Comparison of ENCODE assay signal across 9 cellular contexts in the genomic region with DNA sequence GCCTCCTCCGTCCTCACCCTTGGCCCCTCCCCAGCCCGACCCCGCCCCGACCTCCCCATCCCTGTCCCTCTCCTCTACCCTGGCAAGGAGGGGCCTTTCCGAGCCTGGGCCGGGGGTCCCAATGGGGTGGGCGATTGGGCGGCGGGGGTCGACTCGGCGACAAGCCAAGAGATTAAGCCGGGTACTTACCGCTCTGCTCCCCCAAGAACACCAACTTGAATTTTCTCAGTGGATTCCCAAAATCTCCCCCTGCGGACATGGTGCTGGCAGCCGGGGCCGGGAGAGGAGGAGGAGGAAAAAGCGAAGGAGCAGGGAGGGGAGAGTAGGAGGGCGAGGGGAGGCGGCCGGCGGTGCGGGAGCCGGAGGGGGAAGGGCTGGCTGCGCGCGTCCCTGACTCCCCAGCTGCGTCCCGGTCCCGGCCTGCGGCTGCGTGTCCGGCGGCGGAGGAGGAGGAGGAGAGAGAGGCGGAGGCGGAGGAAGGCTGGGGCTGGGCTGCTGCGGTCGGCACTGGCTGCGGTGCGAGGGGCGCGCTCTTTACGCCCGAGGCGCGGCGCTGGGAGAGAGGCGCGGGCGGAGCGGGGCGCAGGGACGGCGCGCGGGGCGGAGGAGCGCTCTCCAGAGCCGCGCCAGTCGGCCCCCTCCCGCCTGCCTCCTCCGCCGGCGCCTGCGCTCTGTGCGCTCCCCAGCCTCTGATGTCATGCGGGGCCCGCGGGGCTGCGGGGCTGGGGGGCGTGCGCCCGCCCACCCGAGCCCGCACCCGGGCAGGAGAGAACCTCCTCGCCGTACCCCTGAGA. TPM values are rescaled to one million over a fixed set of nuclear protein-coding genes. Genes with fewer than 3 reads are reported as not detected.
DNase-seq lines count a peak whose midpoint lies in the region; ATAC-seq, FAIRE-seq and TF ChIP-seq lines count a peak whose summit lies in the region.
"Had no signal": no experiment of that assay in that cellular context is flagged by ENCODE, and none has a peak within 500 bp of the region (broad histone marks: within the 10 kb centered on the region; RNA-seq: fewer than 3 reads in every experiment).

A gene (minus strand): TSS at position 675 of the 794 bp plus-strand sequence. CDS start 416 bp downstream, at position 259.

- H3K79me2 ChIP-seq in HepG2 (ENCODE audit: insufficient read depth, low read length) = no peaks in the 10 kb centered on the region

- TF ChIP-seq EP300 in HepG2 (IDR thresholded peaks at IDR 0.05; ENCODE audit: low read depth in 2 of 2, low read length in 2 of 2) (no peak), HepG2 (CRISPR knock-in tag; IDR thresholded peaks at IDR 0.05; ENCODE audit: borderline replicate concordance) (no peak), stomach (IDR thresholded peaks at IDR 0.05) (no peak)

- H3K4me2 ChIP-seq in HepG2 (ENCODE audit: low read depth, low read length) = peak within 1 kb of the TSS; percentile 67

- POLR2A ChIA-PET in Caco-2 (lab: Charles Lee) (no interaction called here), HepG2 (lab: Yijun Ruan, JAX) (no interaction called here)

- H3K27me3 Mint-ChIP-seq in Caco-2 (ENCODE audit: insufficient read depth, unreplicated experiment) = peaks cover 18% of the 10 kb centered on the region

- in situ Hi-C loops in HepG2 (cut with HindIII; ENCODE audit: extremely low pct_ligation_motif_present, low pct_unique_long_range_greater_than_20kb) = no loop called here

- ATAC-seq in RWPE2 (ENCODE audit: low read depth) = peak; percentile 77
- ATAC-seq in HepG2 = peak; percentile 87
- no peak for ATAC-seq in GM19035 (IDR thresholded peaks at IDR 0.05; ENCODE audit: unreplicated experiment)
- ATAC-seq in HG03135 (IDR thresholded peaks at IDR 0.05; ENCODE audit: unreplicated experiment) = no peak

- BruUV-seq in Caco-2 (replicated peaks; lab: Mats Ljungman, UMichigan) (no TSS peak), HepG2 (replicated peaks; lab: Mats Ljungman, UMichigan) (no TSS peak)

- TF ChIP-seq POLR2A in HepG2 (IDR thresholded peaks at IDR 0.05; ENCODE audit: insufficient read depth in 1 of 2, low read depth in 2 of 2, low read length in 2 of 2) (no peak), stomach (IDR thresholded peaks at IDR 0.05) (no peak)

- no peaks in the 10 kb centered on the region for H3K36me3 Mint-ChIP-seq in Caco-2 (ENCODE audit: insufficient read depth, unreplicated experiment)

- H3K4me1 ChIP-seq in Caco-2 (0 out of 2 replicates have a peak, but pooled peaks cover 3% of the 10 kb centered on the region), RWPE2 (ENCODE audit: insufficient read depth, poor library complexity, severe bottlenecking) (no peaks in the 10 kb centered on the region), duodenal mucosa (ENCODE audit: control insufficient read depth in 1 of 2, insufficient read depth in 2 of 2, low read length in 2 of 2) (peaks cover 0 to 10% of the 10 kb centered on the region in 2 donors), HepG2 (ENCODE audit: insufficient read depth, low read length) (no peaks in the 10 kb centered on the region), stomach (peaks cover 19 to 25% (median 24%) of the 10 kb centered on the region in 4 donors)

- H3K4me3 ChIP-seq in Caco-2 (ENCODE audit: low read depth, low read length) = peak within 1 kb of the TSS; percentile 61
- H3K4me3 ChIP-seq in HFF-Myc (replicated peaks; ENCODE audit: low read depth, low read length) = peak within 1 kb of the TSS; percentile 48
- peak within 1 kb of the TSS; percentile 49 for H3K4me3 ChIP-seq in RWPE2 (ENCODE audit: severe bottlenecking)
- peak within 1 kb of the TSS; percentile 59 to 64 for H3K4me3 ChIP-seq in duodenal mucosa (ENCODE audit: low read depth in 1 of 2, low read length in 2 of 2)
- peak within 1 kb of the TSS; percentile 49 to 73 (median 60) for H3K4me3 ChIP-seq in HepG2 (replicated peaks in 1 of 3; ENCODE audit: insufficient read depth in 1 of 3, low read depth in 2 of 3, low read length in 3 of 3)
- peak within 1 kb of the TSS; percentile 65 to 83 (median 75) for H3K4me3 ChIP-seq in stomach

- no peaks in the 10 kb centered on the region; the same call in 1 of the 2 replicates for H3K36me3 ChIP-seq in Caco-2 (ENCODE audit: control insufficient read depth, insufficient read depth, low read length)
- H3K36me3 ChIP-seq in RWPE2 (ENCODE audit: low read depth) = no peaks in the 10 kb centered on the region
- H3K36me3 ChIP-seq in duodenal mucosa (ENCODE audit: control insufficient read depth in 1 of 2, insufficient read depth in 2 of 2, low read length in 2 of 2) = no peaks in the 10 kb centered on the region
- H3K36me3 ChIP-seq in HepG2 (replicated peaks in 1 of 2; ENCODE audit: control insufficient read depth in 1 of 2, insufficient read depth in 2 of 2, low read length in 2 of 2) = no peaks in the 10 kb centered on the region
- H3K36me3 ChIP-seq in stomach = no peaks in the 10 kb centered on the region

- intact Hi-C loops in Caco-2 (cut with micrococcal nuclease; ENCODE audit: unreplicated experiment) (loop anchor here (5.0 kb wide), 1 partner anchor 68 kb away; no protein-coding TSS in a partner anchor), HepG2 (cut with micrococcal nuclease; ENCODE audit: unreplicated experiment) (loop anchor here (2.0 kb wide), 1 partner anchor 79 kb away; no protein-coding TSS in a partner anchor), stomach (cut with DNase I; ENCODE audit: low total_unique reads) (no loop called here)

- CTCF ChIA-PET in Caco-2 (lab: Charles Lee) = no interaction called here
- CTCF ChIA-PET in HepG2 (lab: Yijun Ruan, JAX; ENCODE audit: low intra/inter-chr PET ratio, low total read pairs) = no interaction called here

- peaks cover 5% of the 10 kb centered on the region for H3K27me3 ChIP-seq in Caco-2 (replicated peaks; ENCODE audit: control insufficient read depth, insufficient read depth, low read length)
- peaks cover 24% of the 10 kb centered on the region for H3K27me3 ChIP-seq in RWPE2 (ENCODE audit: insufficient read depth, poor library complexity, severe bottlenecking)
- peaks cover 30% of the 10 kb centered on the region in 2 donors for H3K27me3 ChIP-seq in duodenal mucosa (ENCODE audit: control insufficient read depth in 1 of 2, insufficient read depth in 2 of 2, low read length in 2 of 2)
- peaks cover 7 to 53% of the 10 kb centered on the region in 2 experiments; a peak in 4 of 5 replicates for H3K27me3 ChIP-seq in HepG2 (ENCODE audit: control insufficient read depth in 1 of 2, insufficient read depth in 2 of 2, low read length in 2 of 2)
- H3K27me3 ChIP-seq in stomach = peaks cover 0 to 35% (median 18%) of the 10 kb centered on the region in 3 donors

- WGBS in HepG2 (ENCODE audit: low lambda C conversion rate) = 2% methylated on average over 14 of the region's 80 CpGs
- WGBS in stomach, 5 donors = 1% methylated on average over 31 to 80 of the region's 80 CpGs

- H2AFZ ChIP-seq in HepG2 (ENCODE audit: low read length) = no peak within 1 kb of the TSS

- no peak for TF ChIP-seq RAD21 in HepG2 (CRISPR knock-in tag; IDR thresholded peaks at IDR 0.05)

- H3K9ac ChIP-seq in duodenal mucosa (ENCODE audit: low read depth in 1 of 2, low read length in 2 of 2) (no peak within 1 kb of the TSS), HepG2 (ENCODE audit: insufficient read depth, low read depth, low read length) (no peak within 1 kb of the TSS)

- H3K4me1 Mint-ChIP-seq in Caco-2 (ENCODE audit: low read depth, unreplicated experiment) = no peaks in the 10 kb centered on the region

- H3K4me3 Mint-ChIP-seq in Caco-2 (ENCODE audit: unreplicated experiment) = peak within 1 kb of the TSS; percentile 89

- no peaks in the 10 kb centered on the region for H3K9me3 Mint-ChIP-seq in Caco-2 (ENCODE audit: unreplicated experiment)

- H3K9me3 ChIP-seq in Caco-2 (no peaks in the 10 kb centered on the region), RWPE2 (ENCODE audit: severe bottlenecking) (no peaks in the 10 kb centered on the region), duodenal mucosa (ENCODE audit: control insufficient read depth in 1 of 2, low read length in 2 of 2) (no peaks in the 10 kb centered on the region), HepG2 (ENCODE audit: low read length) (no peaks in the 10 kb centered on the region), stomach (no peaks in the 10 kb centered on the region)

- DNase-seq in Caco-2 = peak in 1 of 2 experiments; percentile 53
- DNase-seq in HFF-Myc (ENCODE audit: extremely low read depth, low read depth) = no peak
- no peak for DNase-seq in RWPE2 (ENCODE audit: low spot score)
- DNase-seq in HepG2 (ENCODE audit: low spot score) = no peak
- no peak for DNase-seq in stomach

- no peak within 1 kb of the TSS for H3K27ac ChIP-seq in RWPE2 (ENCODE audit: poor library complexity, severe bottlenecking)
- no peak within 1 kb of the TSS for H3K27ac ChIP-seq in duodenal mucosa (ENCODE audit: low read depth, low read length)
- H3K27ac ChIP-seq in HepG2 (ENCODE audit: extremely low read length, insufficient read depth, low read length) = no peak within 1 kb of the TSS
- peak within 1 kb of the TSS in 3 of 5 donors; percentile 11 to 61 (median 45) for H3K27ac ChIP-seq in stomach

- FAIRE-seq in HepG2 (lab: Jason Lieb, UNC) = no peak
- FAIRE-seq: TTC549 had no signal

- no peak for TF ChIP-seq CTCF in Caco-2 (IDR thresholded peaks at IDR 0.05; ENCODE audit: insufficient read depth in 1 of 2, low read depth in 1 of 2, low read length in 1 of 2, severe bottlenecking in 1 of 2, unreplicated experiment in 1 of 2)
- no peak for TF ChIP-seq CTCF in HFF-Myc (IDR thresholded peaks at IDR 0.05; ENCODE audit: low read depth, low read length, missing control alignments)
- no peak for TF ChIP-seq CTCF in RWPE2 (IDR thresholded peaks at IDR 0.05; ENCODE audit: poor library complexity, severe bottlenecking)
- TF ChIP-seq CTCF in HepG2 (CRISPR knock-in tag; IDR thresholded peaks at IDR 0.05) = no peak
- TF ChIP-seq CTCF in stomach (IDR thresholded peaks at IDR 0.05) = no peak

- no peaks in the 10 kb centered on the region for H4K20me1 ChIP-seq in HepG2 (ENCODE audit: insufficient read depth, low read length)

- H3K27ac Mint-ChIP-seq in Caco-2 (ENCODE audit: unreplicated experiment) = no peak within 1 kb of the TSS

RNA-seq across cellular contexts. Expression of the gene that starts here (rescaled TPM):
- total RNA-seq in Caco-2 (2022) = 2.5 and 3.2 TPM in 2 replicates
- 0.17 TPM in 1 of 2 replicates, not detected in the other for total RNA-seq in HepG2 (2016; rRNA removed; fragmentation: Illumina TruSeq; extraction: Trizol)
- total RNA-seq in HepG2 (2016; cell fraction: cytosol; rRNA removed; fragmentation: Illumina TruSeq; extraction: Trizol; ENCODE audit: low read depth) = not detected in 2 replicates
- 0.04 TPM in 1 of 2 replicates, not detected in the other for total RNA-seq in HepG2 (2016; cell fraction: insoluble cytoplasmic fraction; rRNA removed; fragmentation: Illumina TruSeq; extraction: Trizol)
- total RNA-seq in HepG2 (2016; cell fraction: membrane; rRNA removed; fragmentation: Illumina TruSeq; extraction: Trizol) = 0.34 TPM in 1 of 2 replicates, not detected in the other
- 0.44 TPM in 1 of 2 replicates, not detected in the other for total RNA-seq in HepG2 (2016; cell fraction: nucleus; rRNA removed; fragmentation: Illumina TruSeq; extraction: Trizol)
- polyA plus RNA-seq in HepG2 (2011; rRNA removed) = 0.16 and 0.29 TPM in 2 replicates
- 0.35 and 0.36 TPM in 2 replicates for polyA plus RNA-seq in HepG2 (2011; cell fraction: cytosol; rRNA removed)
- 0.26 and 0.35 TPM in 2 replicates for polyA plus RNA-seq in HepG2 (2011; cell fraction: nucleus; rRNA removed)
- 0.40 and 1.0 TPM in 2 replicates for polyA plus RNA-seq in HepG2 (2012)
- 0.53 TPM in 1 of 2 replicates, not detected in the other for polyA plus RNA-seq in HepG2 (2016; cell fraction: cytosol; fragmentation: Illumina TruSeq; extraction: Trizol; ENCODE audit: low read depth)
- 0.39 TPM in 1 of 2 replicates, not detected in the other for polyA plus RNA-seq in HepG2 (2016; cell fraction: insoluble cytoplasmic fraction; fragmentation: Illumina TruSeq; extraction: Trizol; ENCODE audit: low read depth)
- polyA plus RNA-seq in HepG2 (2016; cell fraction: membrane; fragmentation: Illumina TruSeq; extraction: Trizol; ENCODE audit: low read depth) = 0.34 TPM in 1 of 2 replicates, not detected in the other
- polyA plus RNA-seq in HepG2 (2016; cell fraction: nucleus; fragmentation: Illumina TruSeq; extraction: Trizol; ENCODE audit: insufficient read depth, low read depth) = 0.11 TPM in 1 of 2 replicates, not detected in the other
- 2.0 TPM in 1 of 2 replicates, not detected in the other for polyA minus RNA-seq in HepG2 (2011; rRNA and poly(A)+ RNA removed; ENCODE audit: low replicate concordance)
- polyA minus RNA-seq in HepG2 (2011; cell fraction: cytosol; rRNA and poly(A)+ RNA removed) = 0.49 TPM in 1 of 2 replicates, not detected in the other
- polyA minus RNA-seq in HepG2 (2011; cell fraction: nucleus; rRNA and poly(A)+ RNA removed) = not detected in 2 replicates
- 1 to 10 TPM in 3 of 5 donors, under 1 TPM in 2; 0.58 to 6.1 (median 1.2) TPM for total RNA-seq in stomach
- polyA plus RNA-seq in stomach = 1 to 10 TPM; 1.9 to 7.5 (median 1.9) TPM

Comparison
In these comparisons a context has a peak if more than half of its experiments do, and no peak if none do; other contexts are left out.
1. ATAC-seq: peak in RWPE2 (single experiment) and HepG2 (single experiment); none in GM19035 (single experiment) and HG03135 (single experiment).
2. H3K27ac ChIP-seq: peak in stomach (3 of 5); none in RWPE2 (single experiment), duodenal mucosa (single experiment) and HepG2 (single experiment).
3. Peak in every context shown above with its lines, with median percentiles within 50 percentile points of each other: H3K4me3 ChIP-seq.